Comparison of ENCODE assay signal across 8 cellular contexts in genomic region chr19:1942078-1942933, GRCh38. TPM values are rescaled to one million over a fixed set of nuclear protein-coding genes. Genes with fewer than 3 reads are reported as not detected.
DNase-seq lines count a peak whose midpoint lies in the region; ATAC-seq and TF ChIP-seq lines count a peak whose summit lies in the region.

No MANE protein-coding gene starts in this region.

- H3K27me3 ChIP-seq in parathyroid adenoma (ENCODE audit: control insufficient read depth, insufficient read depth, low read length) (no peaks in the 10 kb centered on the region), tibial nerve (no peaks in the 10 kb centered on the region)

- H3K9ac ChIP-seq in SK-N-MC (ENCODE audit: insufficient read length) (peak overlapping the region; percentile 68), parathyroid adenoma (no peak overlapping the region)

- TF ChIP-seq POLR2A in tibial nerve (IDR thresholded peaks at IDR 0.05), result peak in 1 of 2 donors; percentile 31

- peaks cover 4% of the 10 kb centered on the region for H3K36me3 Mint-ChIP-seq in activated naive CD8-positive, alpha-beta T cell treated with anti-CD3 and anti-CD28 coated beads, Interleukin-2, amount 10 ng/mL, durations not matched to agents 7 days and 5 days

- H3K27ac Mint-ChIP-seq in activated naive CD8-positive, alpha-beta T cell treated with anti-CD3 and anti-CD28 coated beads, Interleukin-2, amount 10 ng/mL, durations not matched to agents 7 days and 5 days, result peak overlapping the region; percentile 95

- H3K36me3 ChIP-seq in SK-N-MC (ENCODE audit: insufficient read depth, low read length), result no peaks in the 10 kb centered on the region
- no peaks in the 10 kb centered on the region for H3K36me3 ChIP-seq in parathyroid adenoma (ENCODE audit: control insufficient read depth, insufficient read depth, low read length)
- no peaks in the 10 kb centered on the region for H3K36me3 ChIP-seq in tibial nerve

- peak; percentile 29 to 55 for TF ChIP-seq EP300 in tibial nerve (IDR thresholded peaks at IDR 0.05)

- in situ Hi-C loops in G401 (cut with HindIII; ENCODE audit: low sequenced_read_pairs), result no loop called here

- H3K27me3 Mint-ChIP-seq in activated naive CD8-positive, alpha-beta T cell treated with anti-CD3 and anti-CD28 coated beads, Interleukin-2, amount 10 ng/mL, durations not matched to agents 7 days and 5 days, result no peaks in the 10 kb centered on the region

- peak overlapping the region; percentile 98 for H3K4me2 ChIP-seq in parathyroid adenoma (ENCODE audit: low read length)

- H3K9me3 ChIP-seq in SK-N-MC (ENCODE audit: low read depth, low read length) (no peaks in the 10 kb centered on the region), parathyroid adenoma (ENCODE audit: control insufficient read depth, low read length) (no peaks in the 10 kb centered on the region), tibial nerve (no peaks in the 10 kb centered on the region)

- peak overlapping the region; percentile 72 for H2AFZ ChIP-seq in parathyroid adenoma

- POLR2A ChIA-PET in activated naive CD8-positive, alpha-beta T cell treated with anti-CD3 and anti-CD28 coated beads, Interleukin-2, amount 10 ng/mL, durations not matched to agents 7 days and 5 days (lab: Charles Lee), result interaction anchor here (0.6 to 2.2 kb wide), 13 partner anchors 11 to 422 kb away, joined by 3 to 11 read pairs (median 4); partner anchors contain the start of gene ABHD17A

- H3K4me1 ChIP-seq in parathyroid adenoma, result peaks cover 13% of the 10 kb centered on the region
- peaks cover 3 to 53% (median 35%) of the 10 kb centered on the region in 4 donors for H3K4me1 ChIP-seq in tibial nerve

- intact Hi-C loops in head of caudate nucleus (cut with DNase I), result no loop called here

- TF ChIP-seq CTCF in parathyroid adenoma (IDR thresholded peaks at IDR 0.05), result no peak
- peak in 1 of 5 experiments; percentile 21 for TF ChIP-seq CTCF in tibial nerve (IDR thresholded peaks at IDR 0.05)

- no peaks in the 10 kb centered on the region for H3K9me3 Mint-ChIP-seq in activated naive CD8-positive, alpha-beta T cell treated with anti-CD3 and anti-CD28 coated beads, Interleukin-2, amount 10 ng/mL, durations not matched to agents 7 days and 5 days

- H3K27ac ChIP-seq in SK-N-MC (peak overlapping the region; percentile 59; the same call in 1 of the 2 replicates), parathyroid adenoma (peak overlapping the region; percentile 76), tibial nerve (peak overlapping the region; percentile 88 to 98 (median 95))

- DNase-seq in G401 (ENCODE audit: low spot score) (peak; percentile 59), HuH-7 (ENCODE audit: low spot score) (peak; percentile 86), SK-N-MC (ENCODE audit: low read depth, low spot score) (no peak), head of caudate nucleus (peak in 30 of 42 donors; percentile 13 to 74 (median 54)), tibial nerve (ENCODE audit: low spot score in 2 of 2) (peak; percentile 38 to 60)
- peak; percentile 81 for DNase-seq in activated naive CD8-positive, alpha-beta T cell treated with anti-CD3 and anti-CD28 coated beads, Interleukin-2, amount 10 ng/mL, durations not matched to agents 7 days and 5 days

- peaks cover 23% of the 10 kb centered on the region for H3K4me1 Mint-ChIP-seq in activated naive CD8-positive, alpha-beta T cell treated with anti-CD3 and anti-CD28 coated beads, Interleukin-2, amount 10 ng/mL, durations not matched to agents 7 days and 5 days

- peak overlapping the region; percentile 93 for H3K4me3 ChIP-seq in SK-N-MC
- H3K4me3 ChIP-seq in parathyroid adenoma (ENCODE audit: low read depth, low read length), result peak overlapping the region; percentile 77
- peak overlapping the region; percentile 66 to 73 (median 70) for H3K4me3 ChIP-seq in tibial nerve

- H3K4me3 Mint-ChIP-seq in activated naive CD8-positive, alpha-beta T cell treated with anti-CD3 and anti-CD28 coated beads, Interleukin-2, amount 10 ng/mL, durations not matched to agents 7 days and 5 days, result peak overlapping the region; percentile 97

- ATAC-seq in activated naive CD8-positive, alpha-beta T cell treated with anti-CD3 and anti-CD28 coated beads, Interleukin-2, amount 10 ng/mL, durations not matched to agents 7 days and 5 days (ENCODE audit: low read depth), result peak; percentile 48
- no peak for ATAC-seq in HG02623 (IDR thresholded peaks at IDR 0.05; ENCODE audit: unreplicated experiment)

- 1 to 2% methylated on average over 24 to 39 of the region's 40 CpGs for WGBS in tibial nerve, 2 donors

- peaks cover 48% of the 10 kb centered on the region for H3K79me2 ChIP-seq in parathyroid adenoma

RNA-seq across cellular contexts. Expression of gene CSNK1G2, which starts 1.3 kb away (rescaled TPM):
- 74.7 and 81.9 TPM in 2 replicates for total RNA-seq in G401 (2014; rRNA removed; shearing (Covaris generic))
- total RNA-seq in activated naive CD8-positive, alpha-beta T cell treated with anti-CD3 and anti-CD28 coated beads, Interleukin-2, amount 10 ng/mL, durations not matched to agents 7 days and 5 days, result 100 to 1,000 TPM; 127 to 134 TPM
- 100 to 1,000 TPM in 1 of 4 donors, 10 to 100 TPM in 3; 38.9 to 132 (median 55.6) TPM for total RNA-seq in tibial nerve

RNA-seq across cellular contexts. Expression of gene ADAT3, which starts 37.1 kb away (rescaled TPM):
- total RNA-seq in G401 (2014; rRNA removed; shearing (Covaris generic)), result 8.6 and 13.5 TPM in 2 replicates
- 1 to 10 TPM; 7.6 to 9.3 TPM for total RNA-seq in activated naive CD8-positive, alpha-beta T cell treated with anti-CD3 and anti-CD28 coated beads, Interleukin-2, amount 10 ng/mL, durations not matched to agents 7 days and 5 days
- total RNA-seq in tibial nerve, result 1 to 10 TPM; 2.4 to 8.7 (median 4.8) TPM

RNA-seq across cellular contexts. Expression of gene SCAMP4, which starts 37.1 kb away (rescaled TPM):
- total RNA-seq in G401 (2014; rRNA removed; shearing (Covaris generic)), result 45.9 and 70.6 TPM in 2 replicates
- 10 to 100 TPM; 35.1 to 35.2 TPM for total RNA-seq in activated naive CD8-positive, alpha-beta T cell treated with anti-CD3 and anti-CD28 coated beads, Interleukin-2, amount 10 ng/mL, durations not matched to agents 7 days and 5 days
- total RNA-seq in tibial nerve, result 10 to 100 TPM; 34.7 to 65.7 (median 56.2) TPM

RNA-seq across cellular contexts. Expression of gene ABHD17A, which starts 57.0 kb away (rescaled TPM):
- 94.4 and 130 TPM in 2 replicates for total RNA-seq in G401 (2014; rRNA removed; shearing (Covaris generic))
- total RNA-seq in activated naive CD8-positive, alpha-beta T cell treated with anti-CD3 and anti-CD28 coated beads, Interleukin-2, amount 10 ng/mL, durations not matched to agents 7 days and 5 days, result 100 to 1,000 TPM; 185 to 194 TPM
- 100 to 1,000 TPM; 127 to 165 (median 132) TPM for total RNA-seq in tibial nerve
